Comparison of ENCODE assay signal across 20 cellular contexts in genomic region chr17:79043191-79043930, GRCh38. TPM values are rescaled to one million over a fixed set of nuclear protein-coding genes. Genes with fewer than 3 reads are reported as not detected.
"Had no signal": no experiment of that assay in that cellular context is flagged by ENCODE, and none has a peak within 500 bp of the region (broad histone marks: within the 10 kb centered on the region; RNA-seq: fewer than 3 reads in every experiment).

No MANE protein-coding gene starts in this region.

- H3K4me3 Mint-ChIP-seq: activated CD4-positive, alpha-beta T cell treated with anti-CD3 and anti-CD28 coated beads for 36 hours; activated CD8-positive, alpha-beta memory T cell treated with anti-CD3 and anti-CD28 coated beads, Interleukin-2, amount 10 ng/mL, durations not matched to agents 7 days and 5 days; endodermal cell; naive thymus-derived CD8-positive, alpha-beta T cell; WTC11 had no signal

- H3K27ac ChIP-seq: colonic mucosa, foreskin keratinocyte, tibial nerve had no signal

- H3K27ac Mint-ChIP-seq: activated CD4-positive, alpha-beta T cell treated with anti-CD3 and anti-CD28 coated beads for 36 hours; activated CD8-positive, alpha-beta memory T cell treated with anti-CD3 and anti-CD28 coated beads, Interleukin-2, amount 10 ng/mL, durations not matched to agents 7 days and 5 days; endodermal cell; WTC11 had no signal

- H3K36me3 ChIP-seq: colonic mucosa, tibial nerve had no signal

- H3K9me3 Mint-ChIP-seq: endodermal cell; naive thymus-derived CD8-positive, alpha-beta T cell had no signal

- H3K9me3 ChIP-seq: colonic mucosa, tibial nerve had no signal

- H3K27me3 ChIP-seq: colonic mucosa, foreskin keratinocyte, tibial nerve had no signal

- ATAC-seq: activated CD4-positive, alpha-beta T cell treated with anti-CD3 and anti-CD28 coated beads for 36 hours; activated CD8-positive, alpha-beta memory T cell treated with anti-CD3 and anti-CD28 coated beads, Interleukin-2, amount 10 ng/mL, durations not matched to agents 7 days and 5 days; foreskin keratinocyte; left cardiac atrium; naive thymus-derived CD8-positive, alpha-beta T cell; stimulated activated naive CD8-positive, alpha-beta T cell treated with anti-CD3 and anti-CD28 coated beads, Interleukin-15, Interleukin-2, amounts not matched to agents 100 U/mL and 50 U/mL, for 24 hours had no signal

- H3K36me3 Mint-ChIP-seq: activated CD8-positive, alpha-beta memory T cell treated with anti-CD3 and anti-CD28 coated beads, Interleukin-2, amount 10 ng/mL, durations not matched to agents 7 days and 5 days; brain; naive thymus-derived CD8-positive, alpha-beta T cell; WTC11 had no signal

- H3K4me3 ChIP-seq: colonic mucosa, tibial nerve had no signal

- H3K27me3 Mint-ChIP-seq: activated CD8-positive, alpha-beta memory T cell treated with anti-CD3 and anti-CD28 coated beads, Interleukin-2, amount 10 ng/mL, durations not matched to agents 7 days and 5 days had no signal

- DNase-seq: activated CD4-positive, alpha-beta T cell treated with anti-CD3 and anti-CD28 coated beads for 36 hours; activated CD4-positive, alpha-beta T cell treated with anti-CD3 and anti-CD28 coated beads, Interleukin-2, amount 50 U/mL, for 48 hours; activated CD8-positive, alpha-beta memory T cell treated with anti-CD3 and anti-CD28 coated beads, Interleukin-2, amount 10 ng/mL, durations not matched to agents 7 days and 5 days; activated naive CD4-positive, alpha-beta T cell treated with Interleukin-2 at 50 U/mL for 16 hours; central memory CD4-positive, alpha-beta T cell; colonic mucosa; endodermal cell; foreskin keratinocyte; left cardiac atrium; mesendoderm; naive thymus-derived CD8-positive, alpha-beta T cell; nucleus accumbens; stimulated activated CD4-positive, alpha-beta T cell treated with anti-CD3 and anti-CD28 coated beads, Interleukin-12 subunit alpha, Interleukin-12 subunit beta, amount 100 ng/mL, for 4 hours; stimulated activated CD4-positive, alpha-beta T cell treated with anti-CD3 and anti-CD28 coated beads, Interleukin-1b, Interleukin-23, amount 100 ng/mL, for 48 hours; stimulated activated naive CD8-positive, alpha-beta T cell treated with anti-CD3 and anti-CD28 coated beads, Interleukin-15, Interleukin-2, amounts not matched to agents 100 U/mL and 50 U/mL, for 24 hours had no signal

- H3K4me1 ChIP-seq: colonic mucosa had no signal

- FAIRE-seq: islet of Langerhans had no signal

- H3K4me1 Mint-ChIP-seq: activated CD4-positive, alpha-beta T cell treated with anti-CD3 and anti-CD28 coated beads for 36 hours; activated CD8-positive, alpha-beta memory T cell treated with anti-CD3 and anti-CD28 coated beads, Interleukin-2, amount 10 ng/mL, durations not matched to agents 7 days and 5 days; endodermal cell had no signal

RNA-seq across cellular contexts. Expression of gene C1QTNF1, which starts 19.4 kb away (rescaled TPM):
- total RNA-seq: activated CD8-positive, alpha-beta memory T cell treated with anti-CD3 and anti-CD28 coated beads, Interleukin-2, amount 10 ng/mL, durations not matched to agents 7 days and 5 days; naive thymus-derived CD8-positive, alpha-beta T cell; T-helper 2 cell treated with Interferon-gamma antibody and Interleukin-4, amounts not matched to agents 100 ng/mL and 5 ng/mL, for 36 hours had no signal
- polyA plus RNA-seq: naive thymus-derived CD8-positive, alpha-beta T cell had no signal
